8 cellular contexts compared by ENCODE assay signal in genomic region chr2:39494784-39495251, GRCh38. TPM values are rescaled to one million over a fixed set of nuclear protein-coding genes. Genes with fewer than 3 reads are reported as not detected.
DNase-seq lines count a peak whose midpoint lies in the region; ATAC-seq and TF ChIP-seq lines count a peak whose summit lies in the region.

No MANE protein-coding gene starts in this region.

- intact Hi-C loops in psoas muscle (cut with DNase I), result loop anchor here in 1 of 2 donors (5.0 kb wide), 1 partner anchor 58 kb away; the partner anchor contains the start of gene MAP4K3

- no peak overlapping the region for H3K9ac ChIP-seq in BLaER1 treated with 17β-estradiol and CSF1 and Interleukin-3, amounts not matched to agents 10 nM and 100 nM

- no peak overlapping the region for H3K4me3 ChIP-seq in BLaER1 treated with 17β-estradiol and CSF1 and Interleukin-3, amounts not matched to agents 10 nM and 100 nM
- H3K4me3 ChIP-seq in psoas muscle, result no peak overlapping the region

- 26 to 43% (median 33%) methylated on average over 6 of the region's 6 CpGs for WGBS in psoas muscle, 3 donors

- no peaks in the 10 kb centered on the region for H3K27me3 Mint-ChIP-seq in chondrocyte (ENCODE audit: low read depth)
- no peaks in the 10 kb centered on the region for H3K27me3 Mint-ChIP-seq in effector memory CD8-positive, alpha-beta T cell

- H3K36me3 ChIP-seq in BLaER1 treated with 17β-estradiol and CSF1 and Interleukin-3, amounts not matched to agents 10 nM and 100 nM, result no peaks in the 10 kb centered on the region
- no peaks in the 10 kb centered on the region for H3K36me3 ChIP-seq in psoas muscle (ENCODE audit: insufficient read depth in 1 of 2, low read depth in 1 of 2)

- peaks cover 0 to 2% (median 0%) of the 10 kb centered on the region in 11 experiments; a peak in 1 of 22 replicates for H3K9me3 ChIP-seq in BLaER1 treated with 17β-estradiol and CSF1 and Interleukin-3, amounts not matched to agents 10 nM and 100 nM (replicated peaks in 1 of 11)
- no peaks in the 10 kb centered on the region for H3K9me3 ChIP-seq in psoas muscle

- no peak for TF ChIP-seq CTCF in chondrocyte (IDR thresholded peaks at IDR 0.05)
- no peak for TF ChIP-seq CTCF in psoas muscle (IDR thresholded peaks at IDR 0.05)

- peaks cover 2% of the 10 kb centered on the region for H3K36me3 Mint-ChIP-seq in chondrocyte (ENCODE audit: low read depth)
- no peaks in the 10 kb centered on the region for H3K36me3 Mint-ChIP-seq in effector memory CD8-positive, alpha-beta T cell (ENCODE audit: insufficient read depth)

- peaks cover 17 to 36% (median 26%) of the 10 kb centered on the region in 10 experiments for H3K4me1 ChIP-seq in BLaER1 treated with 17β-estradiol and CSF1 and Interleukin-3, amounts not matched to agents 10 nM and 100 nM
- peaks cover 31% of the 10 kb centered on the region for H3K4me1 ChIP-seq in psoas muscle

- peak overlapping the region; percentile 10 for H3K4me3 Mint-ChIP-seq in chondrocyte (ENCODE audit: unreplicated experiment)
- H3K4me3 Mint-ChIP-seq in effector memory CD8-positive, alpha-beta T cell, result no peak overlapping the region

- H3K27ac ChIP-seq in BLaER1 treated with 17β-estradiol and CSF1 and Interleukin-3, amounts not matched to agents 10 nM and 100 nM, result peak overlapping the region in 1 of 11 experiments; percentile 3; a peak in 1 of 22 replicates
- peak overlapping the region; percentile 73 for H3K27ac ChIP-seq in psoas muscle
- H3K27ac ChIP-seq in substantia nigra (ENCODE audit: low read depth, low read length, poor library complexity, severe bottlenecking), result no peak overlapping the region

- peaks cover 0 to 64% (median 0%) of the 10 kb centered on the region in 11 experiments; a peak in 4 of 22 replicates for H3K27me3 ChIP-seq in BLaER1 treated with 17β-estradiol and CSF1 and Interleukin-3, amounts not matched to agents 10 nM and 100 nM
- H3K27me3 ChIP-seq in psoas muscle (ENCODE audit: insufficient read depth in 3 of 3, low read length in 2 of 3), result no peaks in the 10 kb centered on the region

- peak; percentile 43 for ATAC-seq in GM19397 (IDR thresholded peaks at IDR 0.05; ENCODE audit: unreplicated experiment)
- peak; percentile 64 for ATAC-seq in HG03442 (IDR thresholded peaks at IDR 0.05; ENCODE audit: unreplicated experiment)
- ATAC-seq in psoas muscle, result peak; percentile 76 to 83 (median 79)
- no peak for ATAC-seq in effector memory CD8-positive, alpha-beta T cell (replicated peaks)

- no peaks in the 10 kb centered on the region for H4K20me1 ChIP-seq in BLaER1 treated with 17β-estradiol and CSF1 and Interleukin-3, amounts not matched to agents 10 nM and 100 nM

- H3K4me2 ChIP-seq in BLaER1 treated with 17β-estradiol and CSF1 and Interleukin-3, amounts not matched to agents 10 nM and 100 nM, result peak overlapping the region in 7 of 11 experiments; percentile 1 to 36 (median 29); a peak in 9 of 22 replicates

- H3K4me1 Mint-ChIP-seq in chondrocyte (ENCODE audit: low read depth), result peaks cover 45% of the 10 kb centered on the region
- no peaks in the 10 kb centered on the region for H3K4me1 Mint-ChIP-seq in effector memory CD8-positive, alpha-beta T cell (ENCODE audit: low read depth in 2 of 2)

- DNase-seq in chondrocyte (ENCODE audit: low spot score), result no peak
- DNase-seq in psoas muscle, result peak in 1 of 2 donors; percentile 31
- no peak for DNase-seq in SHP77 treated with DMSO at 0.1 percent for 48 hours (lab: John Stamatoyannopoulos, UW)
- DNase-seq in effector memory CD8-positive, alpha-beta T cell, result no peak
- DNase-seq in substantia nigra (lab: John Stamatoyannopoulos, UW), result no peak

- peak overlapping the region; percentile 93 for H3K27ac Mint-ChIP-seq in chondrocyte (ENCODE audit: unreplicated experiment)
- H3K27ac Mint-ChIP-seq in effector memory CD8-positive, alpha-beta T cell, result no peak overlapping the region

- H3K9me3 Mint-ChIP-seq in chondrocyte (ENCODE audit: low read depth), result peaks cover 3% of the 10 kb centered on the region
- no peaks in the 10 kb centered on the region for H3K9me3 Mint-ChIP-seq in effector memory CD8-positive, alpha-beta T cell

RNA-seq across cellular contexts. Expression of gene MAP4K3, which starts 57.7 kb away (rescaled TPM):
- total RNA-seq in chondrocyte (30.9 to 42.9 TPM (median 35.3 TPM) in 3 replicates), psoas muscle (10 to 100 TPM; 31.0 to 47.7 (median 37.4) TPM)
- 10 to 100 TPM in 2 of 3 donors, 1 to 10 TPM in 1; 8.4 to 23.8 (median 15.4) TPM for polyA plus RNA-seq in psoas muscle
